Comparison of ENCODE assay signal across 1 cellular context in genomic region chr2:30288576-30288975, GRCh38.
TF ChIP-seq lines count a peak whose summit lies in the region.

No MANE protein-coding gene starts in this region.

TF ChIP-seq in IMR-90, 13 proteins besides CTCF, POLR2A, EP300 and RAD21 (continued from another document):
- TF ChIP-seq MXI1 (IDR thresholded peaks at IDR 0.05; ENCODE audit: borderline replicate concordance, low read depth, low read length) (no peak), MAZ (IDR thresholded peaks at IDR 0.05; ENCODE audit: borderline replicate concordance, low read depth, low read length) (no peak)
TF ChIP-seq in IMR-90: peak in this region for 0.
